8 cellular contexts compared by ENCODE assay signal in genomic region chr3:49164983-49165720, GRCh38. TPM values are rescaled to one million over a fixed set of nuclear protein-coding genes. Genes with fewer than 3 reads are reported as not detected.
DNase-seq lines count a peak whose midpoint lies in the region; ATAC-seq, FAIRE-seq and TF ChIP-seq lines count a peak whose summit lies in the region.

No MANE protein-coding gene starts in this region.

- no peak for FAIRE-seq in HTR-8/SVneo (lab: Jason Lieb, UNC)

- peaks cover 12% of the 10 kb centered on the region for H3K4me1 ChIP-seq in adipocyte (ENCODE audit: control insufficient read depth, insufficient read depth, low read length)
- peaks cover 13 to 16% of the 10 kb centered on the region in 2 donors for H3K4me1 ChIP-seq in thyroid gland

- H3K9me3 Mint-ChIP-seq in activated CD8-positive, alpha-beta memory T cell treated with anti-CD3 and anti-CD28 coated beads, Interleukin-2, amount 10 ng/mL, durations not matched to agents 7 days and 5 days (ENCODE audit: low read depth), result no peaks in the 10 kb centered on the region

- no peak for ATAC-seq in activated CD8-positive, alpha-beta memory T cell treated with anti-CD3 and anti-CD28 coated beads, Interleukin-2, amount 10 ng/mL, durations not matched to agents 7 days and 5 days

- H3K4me1 Mint-ChIP-seq in activated CD8-positive, alpha-beta memory T cell treated with anti-CD3 and anti-CD28 coated beads, Interleukin-2, amount 10 ng/mL, durations not matched to agents 7 days and 5 days, result peaks cover 45% of the 10 kb centered on the region

- peak overlapping the region; percentile 91 for H3K9ac ChIP-seq in adipocyte (ENCODE audit: low read length)

- intact Hi-C loops in thyroid gland (cut with DNase I), result no loop called here

- TF ChIP-seq POLR2A in thyroid gland (IDR thresholded peaks at IDR 0.05), result no peak

- H3K27me3 ChIP-seq in adipocyte (replicated peaks; ENCODE audit: control insufficient read depth, insufficient read depth, low read length) (no peaks in the 10 kb centered on the region), layer of hippocampus (ENCODE audit: control insufficient read depth, insufficient read depth, low read length) (no peaks in the 10 kb centered on the region), thyroid gland (no peaks in the 10 kb centered on the region)

- peak overlapping the region; percentile 81 for H3K4me3 Mint-ChIP-seq in activated CD8-positive, alpha-beta memory T cell treated with anti-CD3 and anti-CD28 coated beads, Interleukin-2, amount 10 ng/mL, durations not matched to agents 7 days and 5 days

- H3K36me3 Mint-ChIP-seq in activated CD8-positive, alpha-beta memory T cell treated with anti-CD3 and anti-CD28 coated beads, Interleukin-2, amount 10 ng/mL, durations not matched to agents 7 days and 5 days, result peaks cover 17% of the 10 kb centered on the region

- H3K9me3 ChIP-seq in adipocyte (ENCODE audit: control insufficient read depth, low read length) (no peaks in the 10 kb centered on the region), thyroid gland (no peaks in the 10 kb centered on the region)

- 37 to 43% methylated on average over 6 of the region's 6 CpGs for WGBS in thyroid gland, 2 donors

- peak overlapping the region; percentile 82 for H3K27ac Mint-ChIP-seq in activated CD8-positive, alpha-beta memory T cell treated with anti-CD3 and anti-CD28 coated beads, Interleukin-2, amount 10 ng/mL, durations not matched to agents 7 days and 5 days

- H3K27me3 Mint-ChIP-seq in activated CD8-positive, alpha-beta memory T cell treated with anti-CD3 and anti-CD28 coated beads, Interleukin-2, amount 10 ng/mL, durations not matched to agents 7 days and 5 days, result no peaks in the 10 kb centered on the region

- no peak for TF ChIP-seq CTCF in thyroid gland (IDR thresholded peaks at IDR 0.05)

- peak overlapping the region; percentile 91 for H3K4me3 ChIP-seq in adipocyte (ENCODE audit: low read length)
- H3K4me3 ChIP-seq in thyroid gland (replicated peaks in 1 of 3), result peak overlapping the region; percentile 75 to 95 (median 88)

- H3K27ac ChIP-seq in layer of hippocampus (ENCODE audit: low read depth, low read length), result peak overlapping the region; percentile 66
- peak overlapping the region; percentile 89 to 96 (median 90) for H3K27ac ChIP-seq in thyroid gland

- CTCF ChIA-PET in activated CD8-positive, alpha-beta memory T cell treated with anti-CD3 and anti-CD28 coated beads, Interleukin-2, amount 10 ng/mL, durations not matched to agents 7 days and 5 days (lab: Charles Lee), result interaction anchor here (1.3 to 1.4 kb wide), 2 partner anchors 70 to 284 kb away, joined by 4 to 5 read pairs; no protein-coding TSS in a partner anchor

- H3K36me3 ChIP-seq in adipocyte (ENCODE audit: control insufficient read depth, insufficient read depth, low read length, severe bottlenecking) (peaks cover 17% of the 10 kb centered on the region), thyroid gland (peaks cover 12% of the 10 kb centered on the region in 2 donors)

- DNase-seq in activated CD8-positive, alpha-beta memory T cell treated with anti-CD3 and anti-CD28 coated beads, Interleukin-2, amount 10 ng/mL, durations not matched to agents 7 days and 5 days, result no peak
- DNase-seq in activated CD8-positive, alpha-beta memory T cell treated with anti-CD3 and anti-CD28 coated beads, Interleukin-2, amount 50 U/mL, for 48 hours, result no peak
- DNase-seq in adipocyte (ENCODE audit: low read depth), result peak; percentile 39
- no peak for DNase-seq in thyroid gland
- no peak for DNase-seq in HTR-8/SVneo (ENCODE audit: insufficient read length, low spot score)
- no peak for DNase-seq in NCI-H1092 (lab: John Stamatoyannopoulos, UW)
- DNase-seq in HPDE6-E6E7 (ENCODE audit: extremely low spot score), result no peak

RNA-seq across cellular contexts. Expression of gene CCDC71, which starts 1.0 kb away (rescaled TPM):
- 10 to 100 TPM; 23.5 to 23.7 TPM for total RNA-seq in activated CD8-positive, alpha-beta memory T cell treated with anti-CD3 and anti-CD28 coated beads, Interleukin-2, amount 10 ng/mL, durations not matched to agents 7 days and 5 days
- total RNA-seq in thyroid gland, result 10 to 100 TPM; 35.2 to 63.7 (median 58.5) TPM

RNA-seq across cellular contexts. Expression of gene KLHDC8B, which starts 6.2 kb away (rescaled TPM):
- 1 to 10 TPM in 1 of 2 experiments, under 1 TPM in 1; 0.80 to 1.3 TPM for total RNA-seq in activated CD8-positive, alpha-beta memory T cell treated with anti-CD3 and anti-CD28 coated beads, Interleukin-2, amount 10 ng/mL, durations not matched to agents 7 days and 5 days
- total RNA-seq in thyroid gland, result 10 to 100 TPM; 47.0 to 60.9 (median 57.2) TPM

RNA-seq across cellular contexts. Expression of gene LAMB2, which starts 32.3 kb away (rescaled TPM):
- not detected for total RNA-seq in activated CD8-positive, alpha-beta memory T cell treated with anti-CD3 and anti-CD28 coated beads, Interleukin-2, amount 10 ng/mL, durations not matched to agents 7 days and 5 days
- 100 to 1,000 TPM; 452 to 573 (median 527) TPM for total RNA-seq in thyroid gland

RNA-seq across cellular contexts. Expression of gene USP19, which starts 44.5 kb away (rescaled TPM):
- total RNA-seq in activated CD8-positive, alpha-beta memory T cell treated with anti-CD3 and anti-CD28 coated beads, Interleukin-2, amount 10 ng/mL, durations not matched to agents 7 days and 5 days, result 10 to 100 TPM; 58.3 to 68.6 TPM
- 100 to 1,000 TPM in 1 of 4 donors, 10 to 100 TPM in 3; 72.3 to 104 (median 77.4) TPM for total RNA-seq in thyroid gland

Comparison
In these comparisons a context has a peak if more than half of its experiments do, and no peak if none do; other contexts are left out.
1. RNA of gene KLHDC8B, which starts 6.2 kb away (total RNA-seq): 47.0 to 60.9 TPM in thyroid gland; 0.80 to 1.3 TPM in activated CD8-positive, alpha-beta memory T cell treated with anti-CD3 and anti-CD28 coated beads, Interleukin-2, amount 10 ng/mL, durations not matched to agents 7 days and 5 days; every median in the first group is over 10 times any median in the second.
2. RNA of gene LAMB2, which starts 32.3 kb away (total RNA-seq): 452 to 573 TPM in thyroid gland; not detected in activated CD8-positive, alpha-beta memory T cell treated with anti-CD3 and anti-CD28 coated beads, Interleukin-2, amount 10 ng/mL, durations not matched to agents 7 days and 5 days; every median in the first group is over 100 times any median in the second.